Comparison of ENCODE assay signal across 8 cellular contexts in genomic region chr9:96418920-96419690, GRCh38. TPM values are rescaled to one million over a fixed set of nuclear protein-coding genes. Genes with fewer than 3 reads are reported as not detected.
DNase-seq lines count a peak whose midpoint lies in the region; ATAC-seq, FAIRE-seq and TF ChIP-seq lines count a peak whose summit lies in the region.

No MANE protein-coding gene starts in this region.

- in situ Hi-C loops in HepG2 (cut with HindIII; ENCODE audit: extremely low pct_ligation_motif_present, low pct_unique_long_range_greater_than_20kb) = loop anchor here (5.0 kb wide), 1 partner anchor 77 kb away; no protein-coding TSS in a partner anchor

- TF ChIP-seq RAD21 in HepG2 (CRISPR knock-in tag; IDR thresholded peaks at IDR 0.05) = peak; percentile 64

- peak overlapping the region; percentile 99 for H3K27ac ChIP-seq in HepG2 (ENCODE audit: extremely low read length, insufficient read depth, low read length)

- FAIRE-seq in HepG2 (lab: Jason Lieb, UNC) = no peak

- H3K4me3 Mint-ChIP-seq in dendritic cell treated with granulocyte-macrophage colony-stimulating factor and Interleukin-4, amounts not matched to agents 40 ng/mL and 50 ng/mL, for 4 days = peak overlapping the region; percentile 85

- peaks cover 58% of the 10 kb centered on the region for H3K4me1 ChIP-seq in HepG2 (ENCODE audit: insufficient read depth, low read length)

- POLR2A ChIA-PET in HepG2 (lab: Yijun Ruan, JAX) = interaction anchor here (0.8 to 1.8 kb wide), 8 partner anchors 10 to 236 kb away, joined by 3 to 9 read pairs (median 4); partner anchors contain the start of genes HABP4 and PRXL2C

- H3K9me3 ChIP-seq in HepG2 (ENCODE audit: low read length) = no peaks in the 10 kb centered on the region

- no peak overlapping the region for H2AFZ ChIP-seq in HepG2 (ENCODE audit: low read length)

- TF ChIP-seq EP300 in HepG2 (IDR thresholded peaks at IDR 0.05; ENCODE audit: low read depth in 2 of 2, low read length in 2 of 2) (peak in 1 of 2 experiments; percentile 29; a peak in 1 of 4 replicates), HepG2 (CRISPR knock-in tag; IDR thresholded peaks at IDR 0.05; ENCODE audit: borderline replicate concordance) (0 out of 2 replicates have a peak, but pooled peaks have one; percentile 45)

- DNase-seq in C1 segment of cervical spinal cord (lab: John Stamatoyannopoulos, UW) = peak in 11 of 14 donors; percentile 36 to 95 (median 69)
- DNase-seq in NCI-H226 = peak; percentile 81
- peak in 3 of 4 experiments; percentile 20 to 44 (median 38) for DNase-seq in activated CD4-positive, CD25-positive, alpha-beta regulatory T cell (lab: John Stamatoyannopoulos, UW)
- peak; percentile 73 for DNase-seq in HepG2 (ENCODE audit: low spot score)
- DNase-seq in stimulated activated CD4-positive, alpha-beta T cell treated with anti-CD3 and anti-CD28 coated beads, Interleukin-4, amount 100 ng/mL, for 4 hours = peak; percentile 21 to 39

- peaks cover 25% of the 10 kb centered on the region for H3K4me1 Mint-ChIP-seq in dendritic cell treated with granulocyte-macrophage colony-stimulating factor and Interleukin-4, amounts not matched to agents 40 ng/mL and 50 ng/mL, for 4 days (ENCODE audit: low read depth)

- H3K9ac ChIP-seq in HepG2 (ENCODE audit: insufficient read depth, low read depth, low read length) = peak overlapping the region; percentile 100

- H3K9me3 Mint-ChIP-seq in dendritic cell treated with granulocyte-macrophage colony-stimulating factor and Interleukin-4, amounts not matched to agents 40 ng/mL and 50 ng/mL, for 4 days = no peaks in the 10 kb centered on the region

- H3K27me3 Mint-ChIP-seq in dendritic cell treated with granulocyte-macrophage colony-stimulating factor and Interleukin-4, amounts not matched to agents 40 ng/mL and 50 ng/mL, for 4 days = no peaks in the 10 kb centered on the region

- no peaks in the 10 kb centered on the region for H3K36me3 ChIP-seq in HepG2 (replicated peaks in 1 of 2; ENCODE audit: control insufficient read depth in 1 of 2, insufficient read depth in 2 of 2, low read length in 2 of 2)

- TSS peak; percentile 93 for BruUV-seq in HepG2 (replicated peaks; lab: Mats Ljungman, UMichigan)

- peak overlapping the region; percentile 97 for H3K27ac Mint-ChIP-seq in dendritic cell treated with granulocyte-macrophage colony-stimulating factor and Interleukin-4, amounts not matched to agents 40 ng/mL and 50 ng/mL, for 4 days

- CTCF ChIA-PET in HepG2 (lab: Yijun Ruan, JAX; ENCODE audit: low intra/inter-chr PET ratio, low total read pairs) = no interaction called here

- H3K4me3 ChIP-seq in HepG2 (replicated peaks in 1 of 3; ENCODE audit: insufficient read depth in 1 of 3, low read depth in 2 of 3, low read length in 3 of 3) = peak overlapping the region; percentile 72 to 87 (median 83)

- WGBS in HepG2 (ENCODE audit: low lambda C conversion rate) = under 1% methylated on average over 16 of the region's 58 CpGs

- peak overlapping the region; percentile 81 for H3K4me2 ChIP-seq in HepG2 (ENCODE audit: low read depth, low read length)

- ATAC-seq in HG03342 (IDR thresholded peaks at IDR 0.05; ENCODE audit: unreplicated experiment) = peak; percentile 22
- ATAC-seq in HepG2 = peak; percentile 65

- peaks cover 27% of the 10 kb centered on the region for H3K79me2 ChIP-seq in HepG2 (ENCODE audit: insufficient read depth, low read length)

- H4K20me1 ChIP-seq in HepG2 (ENCODE audit: insufficient read depth, low read length) = no peaks in the 10 kb centered on the region

- H3K27me3 ChIP-seq in HepG2 (ENCODE audit: control insufficient read depth in 1 of 2, insufficient read depth in 2 of 2, low read length in 2 of 2) = no peaks in the 10 kb centered on the region; a peak in 1 of 5 replicates

- H3K36me3 Mint-ChIP-seq in dendritic cell treated with granulocyte-macrophage colony-stimulating factor and Interleukin-4, amounts not matched to agents 40 ng/mL and 50 ng/mL, for 4 days (ENCODE audit: low read depth) = peaks cover 6% of the 10 kb centered on the region

- TF ChIP-seq CTCF in HepG2 (CRISPR knock-in tag; IDR thresholded peaks at IDR 0.05) = no peak

- intact Hi-C loops in dendritic cell treated with granulocyte-macrophage colony-stimulating factor and Interleukin-4, amounts not matched to agents 40 ng/mL and 50 ng/mL, for 4 days (cut with micrococcal nuclease) = loop anchor here (1.0 to 10.0 kb wide), 3 partner anchors 31 to 436 kb away; partner anchors contain the start of genes HABP4, PRXL2C and ZNF782
- intact Hi-C loops in HepG2 (cut with micrococcal nuclease; ENCODE audit: unreplicated experiment) = loop anchor here (5.0 kb wide), 2 partner anchors 77 to 92 kb away; no protein-coding TSS in a partner anchor

- TF ChIP-seq POLR2A in GM19193 (IDR thresholded peaks at IDR 0.05; ENCODE audit: extremely low read depth, insufficient read depth, insufficient read length) (peak; percentile 65), HepG2 (IDR thresholded peaks at IDR 0.05; ENCODE audit: insufficient read depth in 1 of 2, low read depth in 2 of 2, low read length in 2 of 2) (peak; percentile 66 to 68)

RNA-seq across cellular contexts. Expression of gene ZNF367, which starts 0.9 kb away (rescaled TPM):
- total RNA-seq in HepG2 (2016; rRNA removed; fragmentation: Illumina TruSeq; extraction: Trizol) = 7.7 and 8.1 TPM in 2 replicates
- total RNA-seq in HepG2 (2016; cell fraction: cytosol; rRNA removed; fragmentation: Illumina TruSeq; extraction: Trizol; ENCODE audit: low read depth) = 1.2 TPM in 2 replicates
- 8.0 and 8.1 TPM in 2 replicates for total RNA-seq in HepG2 (2016; cell fraction: insoluble cytoplasmic fraction; rRNA removed; fragmentation: Illumina TruSeq; extraction: Trizol)
- 3.0 and 4.0 TPM in 2 replicates for total RNA-seq in HepG2 (2016; cell fraction: membrane; rRNA removed; fragmentation: Illumina TruSeq; extraction: Trizol)
- 10.3 and 11.5 TPM in 2 replicates for total RNA-seq in HepG2 (2016; cell fraction: nucleus; rRNA removed; fragmentation: Illumina TruSeq; extraction: Trizol)
- 1.8 and 2.9 TPM in 2 replicates for polyA plus RNA-seq in HepG2 (2011; rRNA removed)
- 1.1 TPM in 2 replicates for polyA plus RNA-seq in HepG2 (2011; cell fraction: cytosol; rRNA removed)
- polyA plus RNA-seq in HepG2 (2011; cell fraction: nucleus; rRNA removed) = 2.0 and 3.3 TPM in 2 replicates
- polyA plus RNA-seq in HepG2 (2012) = 2.5 and 4.6 TPM in 2 replicates
- 0.44 and 0.57 TPM in 2 replicates for polyA plus RNA-seq in HepG2 (2016; cell fraction: cytosol; fragmentation: Illumina TruSeq; extraction: Trizol; ENCODE audit: low read depth)
- polyA plus RNA-seq in HepG2 (2016; cell fraction: insoluble cytoplasmic fraction; fragmentation: Illumina TruSeq; extraction: Trizol; ENCODE audit: low read depth) = 7.1 and 7.8 TPM in 2 replicates
- 1.4 and 1.7 TPM in 2 replicates for polyA plus RNA-seq in HepG2 (2016; cell fraction: membrane; fragmentation: Illumina TruSeq; extraction: Trizol; ENCODE audit: low read depth)
- 19.1 and 20.1 TPM in 2 replicates for polyA plus RNA-seq in HepG2 (2016; cell fraction: nucleus; fragmentation: Illumina TruSeq; extraction: Trizol; ENCODE audit: insufficient read depth, low read depth)
- 2.3 and 10.9 TPM in 2 replicates for polyA minus RNA-seq in HepG2 (2011; rRNA and poly(A)+ RNA removed; ENCODE audit: low replicate concordance)
- 1.8 and 2.5 TPM in 2 replicates for polyA minus RNA-seq in HepG2 (2011; cell fraction: cytosol; rRNA and poly(A)+ RNA removed)
- polyA minus RNA-seq in HepG2 (2011; cell fraction: nucleus; rRNA and poly(A)+ RNA removed) = 3.4 and 5.7 TPM in 2 replicates

RNA-seq across cellular contexts. Expression of gene HABP4, which starts 30.9 kb away (rescaled TPM):
- total RNA-seq in HepG2 (2016; rRNA removed; fragmentation: Illumina TruSeq; extraction: Trizol) = 14.3 and 16.9 TPM in 2 replicates
- total RNA-seq in HepG2 (2016; cell fraction: cytosol; rRNA removed; fragmentation: Illumina TruSeq; extraction: Trizol; ENCODE audit: low read depth) = 18.4 and 20.8 TPM in 2 replicates
- total RNA-seq in HepG2 (2016; cell fraction: insoluble cytoplasmic fraction; rRNA removed; fragmentation: Illumina TruSeq; extraction: Trizol) = 15.7 TPM in 2 replicates
- 19.9 and 20.6 TPM in 2 replicates for total RNA-seq in HepG2 (2016; cell fraction: membrane; rRNA removed; fragmentation: Illumina TruSeq; extraction: Trizol)
- total RNA-seq in HepG2 (2016; cell fraction: nucleus; rRNA removed; fragmentation: Illumina TruSeq; extraction: Trizol) = 7.3 and 8.2 TPM in 2 replicates
- 21.7 and 26.6 TPM in 2 replicates for polyA plus RNA-seq in HepG2 (2011; rRNA removed)
- 20.8 and 23.4 TPM in 2 replicates for polyA plus RNA-seq in HepG2 (2011; cell fraction: cytosol; rRNA removed)
- polyA plus RNA-seq in HepG2 (2011; cell fraction: nucleus; rRNA removed) = 12.7 and 13.6 TPM in 2 replicates
- 42.1 and 46.6 TPM in 2 replicates for polyA plus RNA-seq in HepG2 (2012)
- polyA plus RNA-seq in HepG2 (2016; cell fraction: cytosol; fragmentation: Illumina TruSeq; extraction: Trizol; ENCODE audit: low read depth) = 13.3 and 14.9 TPM in 2 replicates
- polyA plus RNA-seq in HepG2 (2016; cell fraction: insoluble cytoplasmic fraction; fragmentation: Illumina TruSeq; extraction: Trizol; ENCODE audit: low read depth) = 23.9 and 25.8 TPM in 2 replicates
- 20.6 and 21.6 TPM in 2 replicates for polyA plus RNA-seq in HepG2 (2016; cell fraction: membrane; fragmentation: Illumina TruSeq; extraction: Trizol; ENCODE audit: low read depth)
- polyA plus RNA-seq in HepG2 (2016; cell fraction: nucleus; fragmentation: Illumina TruSeq; extraction: Trizol; ENCODE audit: insufficient read depth, low read depth) = 23.5 and 25.3 TPM in 2 replicates
- polyA minus RNA-seq in HepG2 (2011; rRNA and poly(A)+ RNA removed; ENCODE audit: low replicate concordance) = 1.4 and 6.0 TPM in 2 replicates
- 9.7 and 10.0 TPM in 2 replicates for polyA minus RNA-seq in HepG2 (2011; cell fraction: cytosol; rRNA and poly(A)+ RNA removed)
- 10.3 and 10.7 TPM in 2 replicates for polyA minus RNA-seq in HepG2 (2011; cell fraction: nucleus; rRNA and poly(A)+ RNA removed)

RNA-seq across cellular contexts. Expression of gene SLC35D2, which starts 35.6 kb away (rescaled TPM):
- total RNA-seq in HepG2 (2016; rRNA removed; fragmentation: Illumina TruSeq; extraction: Trizol) = 59.6 and 96.2 TPM in 2 replicates
- 187 and 190 TPM in 2 replicates for total RNA-seq in HepG2 (2016; cell fraction: cytosol; rRNA removed; fragmentation: Illumina TruSeq; extraction: Trizol; ENCODE audit: low read depth)
- total RNA-seq in HepG2 (2016; cell fraction: insoluble cytoplasmic fraction; rRNA removed; fragmentation: Illumina TruSeq; extraction: Trizol) = 58.0 and 98.8 TPM in 2 replicates
- total RNA-seq in HepG2 (2016; cell fraction: membrane; rRNA removed; fragmentation: Illumina TruSeq; extraction: Trizol) = 218 and 226 TPM in 2 replicates
- total RNA-seq in HepG2 (2016; cell fraction: nucleus; rRNA removed; fragmentation: Illumina TruSeq; extraction: Trizol) = 63.3 and 75.6 TPM in 2 replicates
- polyA plus RNA-seq in HepG2 (2011; rRNA removed) = 97.4 and 103 TPM in 2 replicates
- polyA plus RNA-seq in HepG2 (2011; cell fraction: cytosol; rRNA removed) = 70.4 and 119 TPM in 2 replicates
- 52.2 and 66.4 TPM in 2 replicates for polyA plus RNA-seq in HepG2 (2011; cell fraction: nucleus; rRNA removed)
- 137 and 167 TPM in 2 replicates for polyA plus RNA-seq in HepG2 (2012)
- 214 and 245 TPM in 2 replicates for polyA plus RNA-seq in HepG2 (2016; cell fraction: cytosol; fragmentation: Illumina TruSeq; extraction: Trizol; ENCODE audit: low read depth)
- 71.1 and 77.0 TPM in 2 replicates for polyA plus RNA-seq in HepG2 (2016; cell fraction: insoluble cytoplasmic fraction; fragmentation: Illumina TruSeq; extraction: Trizol; ENCODE audit: low read depth)
- 233 and 237 TPM in 2 replicates for polyA plus RNA-seq in HepG2 (2016; cell fraction: membrane; fragmentation: Illumina TruSeq; extraction: Trizol; ENCODE audit: low read depth)
- 115 and 125 TPM in 2 replicates for polyA plus RNA-seq in HepG2 (2016; cell fraction: nucleus; fragmentation: Illumina TruSeq; extraction: Trizol; ENCODE audit: insufficient read depth, low read depth)
- polyA minus RNA-seq in HepG2 (2011; rRNA and poly(A)+ RNA removed; ENCODE audit: low replicate concordance) = 5.1 and 25.0 TPM in 2 replicates
- polyA minus RNA-seq in HepG2 (2011; cell fraction: cytosol; rRNA and poly(A)+ RNA removed) = 50.7 and 55.5 TPM in 2 replicates
- 68.4 and 80.7 TPM in 2 replicates for polyA minus RNA-seq in HepG2 (2011; cell fraction: nucleus; rRNA and poly(A)+ RNA removed)

Comparison
In these comparisons a context has a peak if more than half of its experiments do, and no peak if none do; other contexts are left out.
1. Peak in every context shown above with its lines: DNase-seq, ATAC-seq, H3K4me3 ChIP-seq and H3K27ac ChIP-seq.
2. DNase-seq: peak in every context shown above with its lines; median percentile 81 in NCI-H226; 73 in HepG2; 69 in C1 segment of cervical spinal cord; 38 in activated CD4-positive, CD25-positive, alpha-beta regulatory T cell; 30 in stimulated activated CD4-positive, alpha-beta T cell treated with anti-CD3 and anti-CD28 coated beads, Interleukin-4, amount 100 ng/mL, for 4 hours.